In the genomic region with DNA sequence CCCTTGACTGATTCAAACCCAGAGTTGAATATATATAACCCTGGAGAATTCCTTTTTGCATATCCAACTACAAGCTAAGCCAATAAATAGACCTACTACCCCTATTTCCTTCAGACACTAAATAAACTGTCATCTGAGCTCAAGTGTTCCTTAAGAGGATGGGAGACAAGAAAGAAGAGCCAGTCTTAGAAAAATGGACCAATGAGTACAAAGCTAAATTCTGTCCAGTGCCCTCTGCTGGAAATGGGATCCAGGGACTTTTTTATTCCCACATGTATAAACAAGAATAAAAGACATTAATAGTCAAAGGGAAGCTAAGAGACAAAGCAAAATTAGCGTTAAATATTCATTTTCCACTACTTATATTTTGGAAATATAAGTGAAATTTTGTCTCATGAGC, we compare ENCODE assay signal across 1 cellular context.
TF ChIP-seq lines count a peak whose summit lies in the region.

No MANE protein-coding gene starts in this region.

TF ChIP-seq in HCT116, 20 proteins besides CTCF, POLR2A, EP300 and RAD21 (continued from another document):
- TF ChIP-seq, protein P1, sequence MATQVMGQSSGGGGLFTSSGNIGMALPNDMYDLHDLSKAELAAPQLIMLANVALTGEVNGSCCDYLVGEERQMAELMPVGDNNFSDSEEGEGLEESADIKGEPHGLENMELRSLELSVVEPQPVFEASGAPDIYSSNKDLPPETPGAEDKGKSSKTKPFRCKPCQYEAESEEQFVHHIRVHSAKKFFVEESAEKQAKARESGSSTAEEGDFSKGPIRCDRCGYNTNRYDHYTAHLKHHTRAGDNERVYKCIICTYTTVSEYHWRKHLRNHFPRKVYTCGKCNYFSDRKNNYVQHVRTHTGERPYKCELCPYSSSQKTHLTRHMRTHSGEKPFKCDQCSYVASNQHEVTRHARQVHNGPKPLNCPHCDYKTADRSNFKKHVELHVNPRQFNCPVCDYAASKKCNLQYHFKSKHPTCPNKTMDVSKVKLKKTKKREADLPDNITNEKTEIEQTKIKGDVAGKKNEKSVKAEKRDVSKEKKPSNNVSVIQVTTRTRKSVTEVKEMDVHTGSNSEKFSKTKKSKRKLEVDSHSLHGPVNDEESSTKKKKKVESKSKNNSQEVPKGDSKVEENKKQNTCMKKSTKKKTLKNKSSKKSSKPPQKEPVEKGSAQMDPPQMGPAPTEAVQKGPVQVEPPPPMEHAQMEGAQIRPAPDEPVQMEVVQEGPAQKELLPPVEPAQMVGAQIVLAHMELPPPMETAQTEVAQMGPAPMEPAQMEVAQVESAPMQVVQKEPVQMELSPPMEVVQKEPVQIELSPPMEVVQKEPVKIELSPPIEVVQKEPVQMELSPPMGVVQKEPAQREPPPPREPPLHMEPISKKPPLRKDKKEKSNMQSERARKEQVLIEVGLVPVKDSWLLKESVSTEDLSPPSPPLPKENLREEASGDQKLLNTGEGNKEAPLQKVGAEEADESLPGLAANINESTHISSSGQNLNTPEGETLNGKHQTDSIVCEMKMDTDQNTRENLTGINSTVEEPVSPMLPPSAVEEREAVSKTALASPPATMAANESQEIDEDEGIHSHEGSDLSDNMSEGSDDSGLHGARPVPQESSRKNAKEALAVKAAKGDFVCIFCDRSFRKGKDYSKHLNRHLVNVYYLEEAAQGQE (IDR thresholded peaks at IDR 0.05; ENCODE audit: low read depth), result no peak
- TF ChIP-seq ZNF274 (IDR thresholded peaks at IDR 0.05; ENCODE audit: low read depth, low read length) (no peak), YY1 (IDR thresholded peaks at IDR 0.05; ENCODE audit: extremely low read depth, insufficient replicate concordance, low read depth, low read length) (no peak), EZH2phosphoT487 (IDR thresholded peaks at IDR 0.05; ENCODE audit: borderline replicate concordance) (no peak), FOSL1 (IDR thresholded peaks at IDR 0.05; ENCODE audit: low read depth) (no peak), CEBPB (IDR thresholded peaks at IDR 0.05; ENCODE audit: low read depth) (no peak), CBX3 (IDR thresholded peaks at IDR 0.05; ENCODE audit: low read depth) (no peak)
